In the genomic region with DNA sequence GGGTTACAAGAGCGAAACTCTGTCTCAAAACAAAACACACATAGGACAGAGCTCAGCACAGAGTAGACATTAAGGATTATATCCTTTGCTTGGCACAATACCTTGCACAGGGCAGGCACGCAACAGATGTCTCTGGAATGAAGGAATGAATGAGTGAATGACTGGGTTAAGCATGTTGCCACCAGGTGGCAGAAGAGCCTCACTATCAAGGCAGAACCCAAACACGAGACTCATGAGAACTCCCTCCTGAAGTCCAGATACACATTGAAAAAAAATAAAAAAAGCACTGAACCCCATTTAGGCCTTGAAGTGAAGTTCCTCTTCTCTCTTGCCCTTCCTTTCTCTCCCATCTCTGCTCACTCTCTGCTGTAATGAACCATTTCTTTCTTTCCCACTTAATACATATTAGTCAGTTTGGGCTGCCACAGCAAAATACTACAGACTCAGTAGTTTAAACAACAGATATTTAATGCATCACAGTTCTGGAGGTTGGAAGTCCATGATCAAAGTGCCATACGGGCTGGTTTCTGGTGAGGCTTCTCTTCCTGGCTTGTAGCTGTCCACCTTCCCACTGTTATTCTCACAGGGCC, we compare ENCODE assay signal across 8 cellular contexts. TPM values are rescaled to one million over a fixed set of nuclear protein-coding genes. Genes with fewer than 3 reads are reported as not detected.
DNase-seq lines count a peak whose midpoint lies in the region; ATAC-seq and TF ChIP-seq lines count a peak whose summit lies in the region.

No MANE protein-coding gene starts in this region.

- H3K36me3 ChIP-seq in ACC112 (ENCODE audit: insufficient read depth, low read length), result no peaks in the 10 kb centered on the region

- H3K4me3 ChIP-seq in ACC112 (ENCODE audit: low read depth, low read length) (no peak overlapping the region), choroid plexus epithelial cell (ENCODE audit: low read depth, low read length) (no peak overlapping the region), lower leg skin (ENCODE audit: low read depth, poor library complexity, severe bottlenecking) (no peak overlapping the region)

- 29 to 34% methylated on average over 4 of the region's 4 CpGs for WGBS in lower leg skin, 2 donors

- intact Hi-C loops in lower leg skin (cut with DNase I; ENCODE audit: low total_unique reads), result loop anchor here (5.0 to 10.0 kb wide), 3 partner anchors 155 to 455 kb away; partner anchors contain the start of gene CDK17

- H3K79me2 ChIP-seq in ACC112 (ENCODE audit: control insufficient read depth, insufficient read depth, low read length, unreplicated experiment), result no peaks in the 10 kb centered on the region

- peak; percentile 28 for DNase-seq in NCI-H226
- DNase-seq in activated CD4-positive, alpha-beta T cell treated with anti-CD3 and anti-CD28 coated beads for 24 hours (ENCODE audit: low read depth in 2 of 2), result peak; percentile 63 to 67
- peak; percentile 94 for DNase-seq in choroid plexus epithelial cell (ENCODE audit: low read depth)
- DNase-seq in lower leg skin (ENCODE audit: low spot score in 2 of 2), result peak; percentile 69 to 89
- peak; percentile 63 for DNase-seq in stimulated activated CD8-positive, alpha-beta memory T cell treated with anti-CD3 and anti-CD28 coated beads, Interleukin-12 subunit alpha, Interleukin-12 subunit beta, amount 100 ng/mL, for 1 hour (ENCODE audit: low read depth)

- no peak overlapping the region for H3K27ac ChIP-seq in ACC112 (ENCODE audit: low read depth, low read length)

- H2AFZ ChIP-seq in ACC112 (ENCODE audit: low read length, unreplicated experiment), result peak overlapping the region; percentile 94

- ATAC-seq in GM18505 (IDR thresholded peaks at IDR 0.05; ENCODE audit: unreplicated experiment) (peak; percentile 77), HG03064 (IDR thresholded peaks at IDR 0.05; ENCODE audit: low read depth, unreplicated experiment) (peak; percentile 62)

- H3K4me1 ChIP-seq in ACC112 (ENCODE audit: control insufficient read depth, insufficient read depth, low read length, unreplicated experiment), result peaks cover 3% of the 10 kb centered on the region

- H3K27me3 ChIP-seq in ACC112 (ENCODE audit: insufficient read depth, low read length), result no peaks in the 10 kb centered on the region

- TF ChIP-seq POLR2A in GM18505 (IDR thresholded peaks at IDR 0.05; ENCODE audit: borderline replicate concordance, extremely low read depth, insufficient read depth, insufficient read length), result no peak
- TF ChIP-seq POLR2A in lower leg skin (IDR thresholded peaks at IDR 0.05), result no peak

- TF ChIP-seq CTCF in choroid plexus epithelial cell (conservative IDR thresholded peaks at IDR 0.05; ENCODE audit: low read depth, low read length) (peak; percentile 92), lower leg skin (IDR thresholded peaks at IDR 0.05) (peak in 1 of 3 donors; percentile 62)

RNA-seq across cellular contexts. Expression of gene LTA4H, which starts 26.6 kb away (rescaled TPM):
- 10 to 100 TPM; 66.0 to 84.7 (median 75.5) TPM for total RNA-seq in lower leg skin

Comparison
In these comparisons a context has a peak if more than half of its experiments do, and no peak if none do; other contexts are left out.
1. DNase-seq: peak in every context shown above with its lines; median percentile 94 in choroid plexus epithelial cell; 79 in lower leg skin; 65 in activated CD4-positive, alpha-beta T cell treated with anti-CD3 and anti-CD28 coated beads for 24 hours; 63 in stimulated activated CD8-positive, alpha-beta memory T cell treated with anti-CD3 and anti-CD28 coated beads, Interleukin-12 subunit alpha, Interleukin-12 subunit beta, amount 100 ng/mL, for 1 hour; 28 in NCI-H226.